ENCODE assay signal across 12 cellular contexts in the genomic region with DNA sequence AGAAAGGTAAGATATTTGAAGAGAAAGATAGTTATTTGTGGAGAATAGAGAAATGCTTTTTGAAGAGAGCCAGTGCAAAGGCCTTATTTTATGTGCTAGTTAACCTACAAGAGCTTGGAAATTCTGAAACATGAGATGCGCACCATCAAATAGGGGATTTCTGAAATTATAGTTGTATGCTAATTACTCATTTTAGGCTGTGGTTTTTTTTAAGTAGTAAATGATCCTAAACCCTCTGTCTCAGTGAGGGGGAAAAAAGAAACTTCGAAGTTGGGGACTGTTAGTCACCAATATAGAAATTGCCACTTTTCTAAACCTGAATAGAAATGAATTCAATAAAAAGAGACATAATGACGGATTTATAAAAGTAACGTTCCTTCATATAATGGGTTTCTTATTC.
"Had no signal": no experiment of that assay in that cellular context is flagged by ENCODE, and none has a peak within 500 bp of the region (broad histone marks: within the 10 kb centered on the region; RNA-seq: fewer than 3 reads in every experiment).

No MANE protein-coding gene starts in this region.

- H3K9me3 Mint-ChIP-seq: naive B cell; stimulated activated memory B cell treated with anti-CD40 and anti-IgM and Interleukin-4, amounts not matched to agents 10 μg/mL and 1 μg/mL and 100 μg/mL, for 72 hours had no signal

- H3K36me3 Mint-ChIP-seq: naive B cell; stimulated activated memory B cell treated with anti-CD40 and anti-IgM and Interleukin-4, amounts not matched to agents 10 μg/mL and 1 μg/mL and 100 μg/mL, for 72 hours had no signal

- H3K4me1 Mint-ChIP-seq: naive B cell had no signal

- H3K4me3 Mint-ChIP-seq: activated CD8-positive, alpha-beta memory T cell treated with anti-CD3 and anti-CD28 coated beads, Interleukin-2, amount 10 ng/mL, durations not matched to agents 7 days and 5 days; naive B cell; stimulated activated memory B cell treated with anti-CD40 and anti-IgM and Interleukin-4, amounts not matched to agents 10 μg/mL and 1 μg/mL and 100 μg/mL, for 72 hours had no signal

- DNase-seq: activated CD4-positive, alpha-beta T cell treated with anti-CD3 and anti-CD28 coated beads, Interleukin-2, amount 50 U/mL, for 1 hour; activated CD8-positive, alpha-beta memory T cell treated with anti-CD3 and anti-CD28 coated beads, Interleukin-2, amount 10 ng/mL, durations not matched to agents 7 days and 5 days; cerebellar nuclear complex; effector CD8-positive, alpha-beta T cell; foreskin fibroblast; hippocampal formation; naive B cell; stimulated activated CD4-positive, alpha-beta T cell treated with anti-CD3 and anti-CD28 coated beads, Interleukin-1b, Interleukin-23, amount 100 ng/mL, for 48 hours; substantia nigra; WERI-Rb-1 had no signal

- H3K27me3 Mint-ChIP-seq: activated CD8-positive, alpha-beta memory T cell treated with anti-CD3 and anti-CD28 coated beads, Interleukin-2, amount 10 ng/mL, durations not matched to agents 7 days and 5 days had no signal

- ATAC-seq: activated CD8-positive, alpha-beta memory T cell treated with anti-CD3 and anti-CD28 coated beads, Interleukin-2, amount 10 ng/mL, durations not matched to agents 7 days and 5 days; left lobe of liver; stimulated activated memory B cell treated with anti-CD40 and anti-IgM and Interleukin-4, amounts not matched to agents 10 μg/mL and 1 μg/mL and 100 μg/mL, for 72 hours had no signal

- H3K27ac Mint-ChIP-seq: activated CD8-positive, alpha-beta memory T cell treated with anti-CD3 and anti-CD28 coated beads, Interleukin-2, amount 10 ng/mL, durations not matched to agents 7 days and 5 days; stimulated activated memory B cell treated with anti-CD40 and anti-IgM and Interleukin-4, amounts not matched to agents 10 μg/mL and 1 μg/mL and 100 μg/mL, for 72 hours had no signal
